Comparison of ENCODE assay signal across 17 cellular contexts in the genomic region with DNA sequence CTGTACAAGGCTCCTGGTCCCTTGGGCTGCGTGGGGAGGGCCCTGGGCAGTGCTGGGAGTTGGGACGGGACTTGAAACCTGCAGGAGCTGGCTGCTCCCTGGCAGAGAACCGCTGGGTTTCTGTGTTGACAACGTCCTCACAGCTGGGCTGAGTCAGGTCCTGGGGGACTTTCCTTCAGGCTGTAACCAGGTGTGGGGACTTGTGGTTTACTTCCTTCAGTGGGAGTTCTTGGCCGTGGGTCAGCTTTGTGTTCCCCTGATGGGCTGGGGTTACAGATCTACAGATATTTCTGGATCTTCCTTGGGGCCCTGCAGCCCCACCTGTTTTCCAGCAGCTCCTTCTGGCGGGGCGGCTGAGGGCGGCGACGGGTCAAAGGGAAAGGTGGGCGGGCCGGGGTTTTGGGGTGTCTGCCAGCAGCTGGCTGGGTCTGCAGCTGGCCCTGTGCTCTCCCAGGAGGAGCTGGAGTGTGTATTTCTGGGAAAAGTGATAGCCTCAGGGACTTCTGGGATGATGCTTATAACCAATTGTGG. TPM values are rescaled to one million over a fixed set of nuclear protein-coding genes. Genes with fewer than 3 reads are reported as not detected.
DNase-seq lines count a peak whose midpoint lies in the region; ATAC-seq and TF ChIP-seq lines count a peak whose summit lies in the region.
"Had no signal": no experiment of that assay in that cellular context is flagged by ENCODE, and none has a peak within 500 bp of the region (broad histone marks: within the 10 kb centered on the region; RNA-seq: fewer than 3 reads in every experiment).

No MANE protein-coding gene starts in this region.

- CTCF ChIA-PET in CD4-positive, alpha-beta memory T cell (lab: Charles Lee; ENCODE audit: partially characterized antibody), result no interaction called here

- H3K4me1 ChIP-seq in KMS-11 (ENCODE audit: low read depth, poor library complexity, severe bottlenecking) (peaks cover 84% of the 10 kb centered on the region), breast epithelium (peaks cover 0 to 12% of the 10 kb centered on the region in 2 donors)
- H3K4me1 ChIP-seq in CD4-positive, alpha-beta memory T cell (ENCODE audit: insufficient read depth, low read length), result no peaks in the 10 kb centered on the region

- intact Hi-C loops in breast epithelium (cut with DNase I; ENCODE audit: low total_unique reads), result no loop called here
- intact Hi-C loops in CD4-positive, alpha-beta memory T cell (cut with micrococcal nuclease), result no loop called here

- H3K36me3 ChIP-seq in KMS-11 (ENCODE audit: insufficient read depth) (no peaks in the 10 kb centered on the region), breast epithelium (no peaks in the 10 kb centered on the region)
- no peaks in the 10 kb centered on the region for H3K36me3 ChIP-seq in CD4-positive, alpha-beta memory T cell (ENCODE audit: insufficient read depth, low read length)
- H3K36me3 ChIP-seq: esophagus muscularis mucosa had no signal

- H3K36me3 Mint-ChIP-seq in memory B cell, result peaks cover 16% of the 10 kb centered on the region
- H3K36me3 Mint-ChIP-seq in CD4-positive, alpha-beta memory T cell, result peaks cover 1 to 6% of the 10 kb centered on the region in 2 donors

- peak overlapping the region; percentile 65; the same call in 1 of the 2 replicates for H3K9ac ChIP-seq in KMS-11

- peak overlapping the region; percentile 80 for H3K27ac Mint-ChIP-seq in memory B cell
- H3K27ac Mint-ChIP-seq in CD4-positive, alpha-beta memory T cell, result no peak overlapping the region
- H3K27ac Mint-ChIP-seq: activated CD8-positive, alpha-beta T cell treated with anti-CD3 and anti-CD28 coated beads, Interleukin-2, amount 10 ng/mL, durations not matched to agents 7 days and 5 days had no signal

- POLR2A ChIA-PET in CD4-positive, alpha-beta memory T cell (lab: Charles Lee; ENCODE audit: partially characterized antibody), result no interaction called here

- peak overlapping the region; percentile 93 for H3K27ac ChIP-seq in KMS-11
- H3K27ac ChIP-seq in breast epithelium, result peak overlapping the region; percentile 75 to 80
- H3K27ac ChIP-seq in CD4-positive, alpha-beta memory T cell (ENCODE audit: low read depth, low read length), result no peak overlapping the region
- H3K27ac ChIP-seq: esophagus muscularis mucosa had no signal

- no peaks in the 10 kb centered on the region for H4K20me1 ChIP-seq in KMS-11 (ENCODE audit: insufficient read depth)

- TF ChIP-seq CTCF in KMS-11 (conservative IDR thresholded peaks at IDR 0.05; ENCODE audit: low read depth, low read length), result no peak
- no peak for TF ChIP-seq CTCF in breast epithelium (IDR thresholded peaks at IDR 0.05)

- H2AFZ ChIP-seq in KMS-11 (ENCODE audit: low read depth), result no peak overlapping the region

- H3K4me1 Mint-ChIP-seq in memory B cell, result peaks cover 55% of the 10 kb centered on the region
- H3K4me1 Mint-ChIP-seq in CD4-positive, alpha-beta memory T cell, result no peaks in the 10 kb centered on the region

- H3K27me3 ChIP-seq in KMS-11 (ENCODE audit: insufficient read depth, low read depth), result no peaks in the 10 kb centered on the region
- no peaks in the 10 kb centered on the region for H3K27me3 ChIP-seq in breast epithelium
- no peaks in the 10 kb centered on the region for H3K27me3 ChIP-seq in CD4-positive, alpha-beta memory T cell (ENCODE audit: insufficient read depth, low read length)
- H3K27me3 ChIP-seq: esophagus muscularis mucosa had no signal

- peaks cover 0 to 9% of the 10 kb centered on the region in 2 donors for H3K9me3 ChIP-seq in breast epithelium
- H3K9me3 ChIP-seq in CD4-positive, alpha-beta memory T cell (ENCODE audit: control insufficient read depth in 1 of 2, low read length in 2 of 2), result no peaks in the 10 kb centered on the region

- H3K4me2 ChIP-seq in KMS-11, result peak overlapping the region; percentile 98

- H3K9me3 Mint-ChIP-seq in memory B cell, result peaks cover 5% of the 10 kb centered on the region
- H3K9me3 Mint-ChIP-seq in CD4-positive, alpha-beta memory T cell, result peaks cover 3 to 14% (median 7%) of the 10 kb centered on the region in 8 donors

- no peak for TF ChIP-seq POLR2A in breast epithelium (IDR thresholded peaks at IDR 0.05)

- peak; percentile 60 for DNase-seq in COLO668 (lab: John Stamatoyannopoulos, UW; ENCODE audit: unreplicated experiment)
- peak in 1 of 2 donors; percentile 37 for DNase-seq in breast epithelium (ENCODE audit: low spot score in 2 of 2)
- no peak for DNase-seq in memory B cell (ENCODE audit: low spot score in 2 of 2)
- DNase-seq in NCI-H510A treated with DMSO at 0.1 percent for 48 hours (lab: John Stamatoyannopoulos, UW), result no peak
- DNase-seq in GOT3 (lab: John Stamatoyannopoulos, UW), result no peak
- no peak for DNase-seq in CD4-positive, alpha-beta memory T cell
- DNase-seq: activated CD8-positive, alpha-beta T cell treated with anti-CD3 and anti-CD28 coated beads, Interleukin-2, amount 10 ng/mL, durations not matched to agents 7 days and 5 days; activated naive CD4-positive, alpha-beta T cell treated with Interleukin-2 at 50 U/mL for 16 hours; central memory CD4-positive, alpha-beta T cell; KG1; NCI-H2107; T-helper 9 cell had no signal

- H3K27me3 Mint-ChIP-seq in memory B cell, result no peaks in the 10 kb centered on the region
- peaks cover 6 to 7% of the 10 kb centered on the region in 2 donors for H3K27me3 Mint-ChIP-seq in CD4-positive, alpha-beta memory T cell

- peak overlapping the region; percentile 5 for H3K4me3 Mint-ChIP-seq in memory B cell
- no peak overlapping the region for H3K4me3 Mint-ChIP-seq in CD4-positive, alpha-beta memory T cell
- H3K4me3 Mint-ChIP-seq: activated CD8-positive, alpha-beta T cell treated with anti-CD3 and anti-CD28 coated beads, Interleukin-2, amount 10 ng/mL, durations not matched to agents 7 days and 5 days had no signal

- H3K79me2 ChIP-seq in KMS-11 (ENCODE audit: insufficient read depth, low read depth), result peaks cover 69% of the 10 kb centered on the region

- no peak for ATAC-seq in memory B cell (ENCODE audit: low read depth)
- no peak for ATAC-seq in GM18909 (IDR thresholded peaks at IDR 0.05; ENCODE audit: poor library complexity, unreplicated experiment)
- ATAC-seq: activated CD8-positive, alpha-beta T cell treated with anti-CD3 and anti-CD28 coated beads, Interleukin-2, amount 10 ng/mL, durations not matched to agents 7 days and 5 days; Panc1 had no signal

- H3K4me3 ChIP-seq in KMS-11 (IDR thresholded peaks at IDR 0.05; ENCODE audit: insufficient read depth, low read depth, low read length) (no peak overlapping the region), breast epithelium (peak overlapping the region in 1 of 3 donors; percentile 21)
- H3K4me3 ChIP-seq in CD4-positive, alpha-beta memory T cell (ENCODE audit: low read length in 2 of 2), result no peak overlapping the region
- H3K4me3 ChIP-seq: esophagus muscularis mucosa had no signal

RNA-seq across cellular contexts. Expression of gene ST14, which starts 18.9 kb away (rescaled TPM):
- 10 to 100 TPM in 2 of 3 donors, 1 to 10 TPM in 1; 9.9 to 89.0 (median 48.5) TPM for total RNA-seq in breast epithelium
- total RNA-seq in CD4-positive, alpha-beta memory T cell, result under 1 TPM; 0.72 to 0.79 TPM
- under 1 TPM in 1 of 2 donors, not detected in 1; 0.47 TPM for polyA plus RNA-seq in CD4-positive, alpha-beta memory T cell
- total RNA-seq: activated CD8-positive, alpha-beta T cell treated with anti-CD3 and anti-CD28 coated beads, Interleukin-2, amount 10 ng/mL, durations not matched to agents 7 days and 5 days had no signal
- polyA plus RNA-seq: BJ had no signal

Comparison
In these comparisons a context has a peak if more than half of its experiments do, and no peak if none do; other contexts are left out.
1. RNA of gene ST14, which starts 18.9 kb away (total RNA-seq): 9.9 to 89.0 TPM in breast epithelium; 0.72 to 0.79 TPM in CD4-positive, alpha-beta memory T cell; every median in the first group is over 4 times any median in the second.